In the genomic region with DNA sequence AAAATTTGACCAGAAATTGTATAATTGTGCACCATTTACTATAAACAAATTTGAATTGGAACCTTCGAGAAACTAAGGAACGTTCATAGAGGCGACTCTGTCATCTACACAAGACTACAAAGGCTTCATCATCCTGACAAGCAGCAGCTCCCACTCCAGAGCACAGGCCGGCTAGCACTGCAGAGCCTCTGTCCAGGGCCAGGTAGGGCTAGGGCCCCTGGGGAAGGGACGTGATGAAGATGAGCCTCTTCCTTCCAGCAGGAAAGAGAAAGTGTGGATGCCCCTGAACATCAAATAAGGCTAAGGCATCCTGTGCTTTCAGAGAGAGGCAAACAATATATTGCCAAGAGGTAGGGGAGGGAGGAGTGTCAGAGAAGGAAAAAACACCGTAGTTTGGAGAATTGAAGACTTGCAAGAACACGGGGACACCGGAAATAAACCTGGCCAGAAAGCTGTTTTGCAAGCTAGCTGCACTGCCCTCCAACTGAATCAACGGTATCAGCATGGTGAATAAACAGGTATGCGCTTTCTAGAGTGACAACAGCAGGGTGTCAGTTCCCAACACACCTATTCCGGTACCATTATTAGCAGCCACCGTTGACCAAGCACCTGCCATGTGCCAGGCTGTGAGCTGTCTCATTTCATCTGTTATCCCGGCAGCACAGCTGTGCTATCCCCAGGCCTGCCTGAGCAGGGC, we compare ENCODE assay signal across 1 cellular context.
TF ChIP-seq lines count a peak whose summit lies in the region.

No MANE protein-coding gene starts in this region.

TF ChIP-seq in IMR-90, 13 proteins besides CTCF, POLR2A, EP300 and RAD21 (continued from another document):
- TF ChIP-seq USF2 (IDR thresholded peaks at IDR 0.05; ENCODE audit: low read depth, low read length) (no peak), RFX5 (IDR thresholded peaks at IDR 0.05; ENCODE audit: low read depth, low read length) (no peak), MXI1 (IDR thresholded peaks at IDR 0.05; ENCODE audit: borderline replicate concordance, low read depth, low read length) (no peak), SMC3 (IDR thresholded peaks at IDR 0.05; ENCODE audit: low read depth, low read length) (no peak)
